ENCODE assay signal across 8 cellular contexts in the genomic region with DNA sequence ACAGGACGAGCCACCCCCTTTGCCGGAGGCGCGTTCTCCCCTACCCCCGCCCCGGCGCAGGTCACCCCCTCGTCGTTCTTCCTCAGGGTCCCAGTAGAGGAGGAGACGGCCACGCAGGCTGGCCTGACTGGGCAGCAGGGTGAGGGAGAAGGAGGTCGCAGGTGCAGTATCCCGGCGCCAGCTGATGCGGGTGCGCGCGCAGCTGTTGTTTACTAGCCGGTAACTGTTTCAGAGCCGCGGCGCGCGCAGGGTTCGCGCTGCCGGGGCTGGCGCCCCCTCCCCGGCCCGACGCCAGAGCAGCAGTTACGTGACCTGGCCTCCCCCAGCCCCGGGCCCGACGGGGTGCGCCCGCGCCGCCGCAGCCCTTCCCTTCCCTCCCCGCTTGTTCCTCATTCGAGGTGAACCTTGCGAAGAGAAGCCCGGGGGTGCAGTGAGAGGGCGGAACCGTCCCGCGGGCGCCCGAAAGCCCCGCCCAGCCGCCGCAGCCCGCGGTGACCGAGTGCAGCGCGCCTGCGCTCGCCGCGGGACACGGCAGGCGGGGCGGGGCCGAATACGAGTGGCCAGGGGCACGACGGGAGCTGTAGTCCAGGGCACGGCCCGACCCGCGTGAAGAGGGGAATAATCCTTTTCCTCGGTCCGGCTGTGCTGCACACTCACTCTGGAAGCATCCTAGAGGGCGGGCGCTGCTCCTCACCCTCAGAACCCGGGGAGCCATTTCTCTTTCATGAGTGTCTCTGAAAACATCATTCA. TPM values are rescaled to one million over a fixed set of nuclear protein-coding genes. Genes with fewer than 3 reads are reported as not detected.
DNase-seq lines count a peak whose midpoint lies in the region; ATAC-seq, FAIRE-seq and TF ChIP-seq lines count a peak whose summit lies in the region.

Gene SLC12A6 (minus strand): TSS at position 225 of the 750 bp plus-strand sequence. CDS start 1,101 bp downstream, outside the sequence.

- H3K4me3 ChIP-seq in BE2C (ENCODE audit: low read depth, low read length) (peak within 1 kb of the TSS; percentile 83), left lung (peak within 1 kb of the TSS; percentile 85 to 88)

- DNase-seq in BE2C (peak; percentile 96), GM19239 (ENCODE audit: insufficient read length, low spot score) (peak; percentile 57), NCI-H69 (lab: John Stamatoyannopoulos, UW) (peak; percentile 95), cortex of kidney (lab: John Stamatoyannopoulos, UW) (peak; percentile 62), left lung (peak; percentile 93 to 99)
- DNase-seq in activated CD4-positive, alpha-beta T cell treated with anti-CD3 and anti-CD28 coated beads, Interleukin-2, amount 50 U/mL, for 1 hour, result peak; percentile 89
- peak; percentile 86 for DNase-seq in stimulated activated CD4-positive, alpha-beta T cell treated with anti-CD3 and anti-CD28 coated beads, Interleukin-2, amount 100 ng/mL, for 4 hours (ENCODE audit: low read depth)

- H3K36me3 ChIP-seq in BE2C (peaks cover 11% of the 10 kb centered on the region), left lung (peaks cover 0 to 35% of the 10 kb centered on the region in 2 donors)

- TF ChIP-seq CTCF in BE2C (IDR thresholded peaks at IDR 0.05; ENCODE audit: low read depth, low read length) (no peak), left lung (IDR thresholded peaks at IDR 0.05) (no peak)

- H3K27me3 ChIP-seq in BE2C (no peaks in the 10 kb centered on the region), left lung (no peaks in the 10 kb centered on the region)

- H3K27ac ChIP-seq in left lung, result peak within 1 kb of the TSS; percentile 87 to 98

- no peaks in the 10 kb centered on the region for H3K9me3 ChIP-seq in BE2C
- H3K9me3 ChIP-seq in left lung, result no peaks in the 10 kb centered on the region

- intact Hi-C loops in left lung (cut with DNase I), result loop anchor here in 1 of 2 donors (10.0 kb wide), 1 partner anchor 93 kb away; no protein-coding TSS in a partner anchor

- FAIRE-seq in GM19239 (lab: Jason Lieb, UNC), result peak; percentile 40

- H3K4me1 ChIP-seq in BE2C, result no peaks in the 10 kb centered on the region
- peaks cover 16 to 80% of the 10 kb centered on the region in 2 donors for H3K4me1 ChIP-seq in left lung

- ATAC-seq in HG03442 (IDR thresholded peaks at IDR 0.05; ENCODE audit: unreplicated experiment), result peak; percentile 64
- ATAC-seq in left lung, result peak; percentile 96

RNA-seq across cellular contexts. Expression of gene SLC12A6, which starts in this region (rescaled TPM):
- polyA plus RNA-seq in BE2C (2012; ENCODE audit: insufficient read depth, insufficient read length, low read depth), result 1.1 TPM
- 10 to 100 TPM; 25.3 to 47.4 TPM for total RNA-seq in left lung

Comparison
In these comparisons a context has a peak if more than half of its experiments do, and no peak if none do; other contexts are left out.
1. Peak in every context shown above with its lines: DNase-seq, ATAC-seq, H3K4me3 ChIP-seq and H3K27ac ChIP-seq.